1 cellular context compared by ENCODE assay signal in the genomic region with DNA sequence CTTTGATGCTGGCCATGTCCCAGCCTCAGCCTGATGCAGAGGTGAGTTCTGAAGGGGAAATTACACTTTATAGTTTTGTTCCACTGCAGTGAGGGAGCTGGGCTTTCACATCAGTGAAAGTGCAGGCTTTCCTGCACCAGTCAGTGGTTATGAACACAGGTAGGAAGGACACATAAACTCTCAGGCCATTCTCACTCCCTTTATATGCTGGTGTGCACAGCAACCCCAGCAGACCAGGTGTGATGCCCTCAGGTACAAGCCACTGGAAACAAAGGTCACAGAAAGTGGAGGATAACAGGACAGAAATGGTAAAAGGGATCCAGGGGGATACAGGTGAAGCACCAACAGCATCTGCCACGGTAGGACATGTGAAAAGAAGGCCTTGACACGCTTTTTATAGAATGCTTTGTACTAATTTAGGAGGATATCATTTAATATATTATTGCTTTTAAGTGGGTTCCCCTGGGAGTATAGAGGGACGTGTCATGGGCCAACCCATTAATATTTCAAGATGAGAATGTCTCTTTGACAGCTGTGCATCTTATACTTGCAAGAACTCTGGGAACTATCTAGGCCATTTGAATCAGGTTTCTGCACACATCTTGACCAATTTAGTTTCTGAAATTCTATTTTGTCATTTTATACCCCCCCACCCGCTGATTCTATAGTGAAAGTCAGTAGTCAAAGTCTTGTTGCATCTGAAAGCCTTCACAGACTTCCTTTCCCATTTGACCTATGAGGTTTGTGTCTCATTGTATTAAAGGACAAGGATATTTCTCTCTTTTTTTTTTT.
TF ChIP-seq lines count a peak whose summit lies in the region.

No MANE protein-coding gene starts in this region.

TF ChIP-seq in IMR-90, 13 proteins besides CTCF, POLR2A, EP300 and RAD21:
- TF ChIP-seq ELK1 (IDR thresholded peaks at IDR 0.05; ENCODE audit: borderline replicate concordance, low read depth, low read length) (no peak), BHLHE40 (IDR thresholded peaks at IDR 0.05; ENCODE audit: low read depth, low read length) (no peak), FOS (IDR thresholded peaks at IDR 0.05; ENCODE audit: low read depth, low read length) (no peak), SMC3 (IDR thresholded peaks at IDR 0.05; ENCODE audit: low read depth, low read length) (no peak), MXI1 (IDR thresholded peaks at IDR 0.05; ENCODE audit: borderline replicate concordance, low read depth, low read length) (no peak)
- TF ChIP-seq, protein P1, sequence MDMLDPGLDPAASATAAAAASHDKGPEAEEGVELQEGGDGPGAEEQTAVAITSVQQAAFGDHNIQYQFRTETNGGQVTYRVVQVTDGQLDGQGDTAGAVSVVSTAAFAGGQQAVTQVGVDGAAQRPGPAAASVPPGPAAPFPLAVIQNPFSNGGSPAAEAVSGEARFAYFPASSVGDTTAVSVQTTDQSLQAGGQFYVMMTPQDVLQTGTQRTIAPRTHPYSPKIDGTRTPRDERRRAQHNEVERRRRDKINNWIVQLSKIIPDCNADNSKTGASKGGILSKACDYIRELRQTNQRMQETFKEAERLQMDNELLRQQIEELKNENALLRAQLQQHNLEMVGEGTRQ (IDR thresholded peaks at IDR 0.05; ENCODE audit: low read depth, low read length): no peak
